Comparison of ENCODE assay signal across 8 cellular contexts in genomic region chr3:5013021-5013906, GRCh38. TPM values are rescaled to one million over a fixed set of nuclear protein-coding genes. Genes with fewer than 3 reads are reported as not detected.
DNase-seq lines count a peak whose midpoint lies in the region; ATAC-seq and TF ChIP-seq lines count a peak whose summit lies in the region.
"Had no signal": no experiment of that assay in that cellular context is flagged by ENCODE, and none has a peak within 500 bp of the region (broad histone marks: within the 10 kb centered on the region; RNA-seq: fewer than 3 reads in every experiment).

No MANE protein-coding gene starts in this region.

- H3K27ac ChIP-seq in HEK293 (ENCODE audit: extremely low read depth, low read depth, low read length) (no peak overlapping the region; the same call in 1 of the 2 replicates), sigmoid colon (peak overlapping the region in 1 of 4 donors; percentile 41)
- H3K27ac ChIP-seq: right lobe of liver had no signal

- H3K4me3 ChIP-seq in HEK293 (ENCODE audit: low read depth, low read length): no peak overlapping the region
- no peak overlapping the region for H3K4me3 ChIP-seq in sigmoid colon
- H3K4me3 ChIP-seq: right lobe of liver had no signal

- TF ChIP-seq POLR2A in sigmoid colon (IDR thresholded peaks at IDR 0.05): no peak

- intact Hi-C loops in sigmoid colon (cut with DNase I): no loop called here

- peak; percentile 55 for DNase-seq in OCI-M2 (lab: John Stamatoyannopoulos, UW; ENCODE audit: unreplicated experiment)
- peak; percentile 52 for DNase-seq in sigmoid colon
- no peak for DNase-seq in NAMALWA (ENCODE audit: low spot score)
- no peak for DNase-seq in amygdala (lab: John Stamatoyannopoulos, UW)
- DNase-seq in NCI-H345 (lab: John Stamatoyannopoulos, UW): no peak
- DNase-seq: right lobe of liver had no signal

- no peaks in the 10 kb centered on the region for H3K9me3 ChIP-seq in HEK293 (ENCODE audit: control insufficient read depth, insufficient read depth, low read depth, low read length)
- no peaks in the 10 kb centered on the region for H3K9me3 ChIP-seq in sigmoid colon
- H3K9me3 ChIP-seq: right lobe of liver had no signal

- H3K4me1 ChIP-seq in HEK293 (ENCODE audit: control insufficient read depth, insufficient read depth, low read length) (peaks cover 18% of the 10 kb centered on the region), sigmoid colon (peaks cover 0 to 4% (median 0%) of the 10 kb centered on the region in 4 donors)
- H3K4me1 ChIP-seq: right lobe of liver had no signal

- TF ChIP-seq CTCF in HEK293 (tag by site-specific recombination; IDR thresholded peaks at IDR 0.05) (no peak), sigmoid colon (IDR thresholded peaks at IDR 0.05) (no peak)

- POLR2A ChIA-PET in HEK293 (lab: Yijun Ruan, JAX): interaction anchor here (1.1 to 3.6 kb wide), 6 partner anchors 10 to 34 kb away, joined by 3 to 29 read pairs (median 10); partner anchors contain the start of gene BHLHE40

- no peaks in the 10 kb centered on the region for H3K36me3 ChIP-seq in HEK293 (ENCODE audit: control insufficient read depth in 2 of 2, insufficient read depth in 1 of 2, low read length in 2 of 2)
- H3K36me3 ChIP-seq in sigmoid colon: no peaks in the 10 kb centered on the region
- H3K36me3 ChIP-seq: right lobe of liver had no signal

- WGBS in sigmoid colon, 2 donors: 50 to 62% methylated on average over 5 of the region's 5 CpGs

- CTCF ChIA-PET in HEK293 (lab: Yijun Ruan, JAX): interaction anchor here (0.5 to 1.1 kb wide), 4 partner anchors 10 to 33 kb away, joined by 3 to 4 read pairs (median 3); no protein-coding TSS in a partner anchor

- TF ChIP-seq EP300 in sigmoid colon (IDR thresholded peaks at IDR 0.05): no peak

- ATAC-seq in esophagus mucosa: peak; percentile 78

- H3K27me3 ChIP-seq in sigmoid colon: no peaks in the 10 kb centered on the region
- H3K27me3 ChIP-seq: right lobe of liver had no signal

TF ChIP-seq in HEK293, 187 proteins besides CTCF, POLR2A, EP300 and RAD21 (continues in another document):
- TF ChIP-seq SP7 (tag by site-specific recombination; IDR thresholded peaks at IDR 0.05) (0 out of 2 replicates have a peak, but pooled peaks have one; percentile 13), SP2 (tag by site-specific recombination; IDR thresholded peaks at IDR 0.05) (no peak), PRDM10 (tag by site-specific recombination; IDR thresholded peaks at IDR 0.05) (0 out of 2 replicates have a peak, but pooled peaks have one; percentile 26), KLF17 (tag by site-specific recombination; IDR thresholded peaks at IDR 0.05) (peak; percentile 54), ZNF704 (tag by site-specific recombination; IDR thresholded peaks at IDR 0.05) (no peak), ZNF580 (tag by site-specific recombination; IDR thresholded peaks at IDR 0.05) (no peak), ZNF561 (tag by site-specific recombination; IDR thresholded peaks at IDR 0.05; ENCODE audit: borderline replicate concordance) (no peak), ZNF837 (tag by site-specific recombination; IDR thresholded peaks at IDR 0.05) (no peak), ZNF398 (tag by site-specific recombination; IDR thresholded peaks at IDR 0.05) (peak; percentile 87), ZFP37 (tag by site-specific recombination; IDR thresholded peaks at IDR 0.05) (no peak), IKZF3 (tag by site-specific recombination; IDR thresholded peaks at IDR 0.05) (no peak), ZNF629 (tag by site-specific recombination; IDR thresholded peaks at IDR 0.05) (no peak), ZSCAN30 (tag by site-specific recombination; IDR thresholded peaks at IDR 0.05) (no peak), ZNF10 (tag by site-specific recombination; IDR thresholded peaks at IDR 0.05) (no peak), FEZF1 (tag by site-specific recombination; IDR thresholded peaks at IDR 0.05) (no peak), BCL6B (tag by site-specific recombination; IDR thresholded peaks at IDR 0.05) (no peak), ZNF133 (tag by site-specific recombination; IDR thresholded peaks at IDR 0.05) (no peak), ZBTB48 (tag by site-specific recombination; IDR thresholded peaks at IDR 0.05) (no peak), ZNF514 (tag by site-specific recombination; IDR thresholded peaks at IDR 0.05) (no peak), ZNF350 (tag by site-specific recombination; IDR thresholded peaks at IDR 0.05) (no peak), KLF7 (tag by site-specific recombination; IDR thresholded peaks at IDR 0.05; ENCODE audit: borderline replicate concordance) (no peak), ZNF2 (tag by site-specific recombination; IDR thresholded peaks at IDR 0.05) (no peak), ZIC2 (tag by site-specific recombination; IDR thresholded peaks at IDR 0.05) (peak; percentile 96), ZFHX2 (tag by site-specific recombination; conservative IDR thresholded peaks at IDR 0.05) (peak; percentile 87)

RNA-seq across cellular contexts. Expression of gene BHLHE40, which starts 34.0 kb away (rescaled TPM):
- total RNA-seq in esophagus mucosa (266 TPM), sigmoid colon (10 to 100 TPM; 12.5 to 81.9 (median 24.3) TPM)
- 10 to 100 TPM; 11.1 to 32.2 (median 22.2) TPM for polyA plus RNA-seq in sigmoid colon

Comparison
In these comparisons a context has a peak if more than half of its experiments do, and no peak if none do; other contexts are left out.
1. DNase-seq: peak in OCI-M2 (single experiment) and sigmoid colon (single experiment); none in NAMALWA (single experiment), amygdala (0 of 56) and NCI-H345 (single experiment).